ENCODE assay signal across 21 cellular contexts in the genomic region with DNA sequence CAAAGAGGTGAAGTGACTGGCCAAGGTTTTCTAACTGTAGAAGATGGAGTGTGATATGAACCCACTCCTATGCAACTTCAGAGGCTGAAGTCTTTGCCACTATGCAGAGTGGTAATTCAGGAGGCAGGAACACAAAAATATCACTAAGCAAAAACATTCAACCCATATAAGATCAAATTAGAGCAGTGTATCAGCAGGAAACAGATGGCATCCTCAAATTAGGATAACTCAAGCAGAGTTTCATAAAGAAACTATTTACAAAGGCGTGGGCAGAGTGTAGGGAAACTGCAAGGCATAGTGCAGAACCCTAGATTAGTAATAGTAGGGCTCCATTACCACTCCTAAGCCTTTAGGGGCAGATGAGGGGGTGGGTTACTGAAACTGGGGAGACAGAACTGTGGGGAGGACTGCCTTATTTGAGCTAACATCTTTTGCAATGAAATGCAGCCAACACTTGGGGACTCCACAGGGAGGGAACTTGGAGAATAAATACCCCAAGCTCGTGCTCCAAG.
DNase-seq lines count a peak whose midpoint lies in the region; ATAC-seq and FAIRE-seq lines count a peak whose summit lies in the region.
"Had no signal": no experiment of that assay in that cellular context is flagged by ENCODE, and none has a peak within 500 bp of the region (broad histone marks: within the 10 kb centered on the region; RNA-seq: fewer than 3 reads in every experiment).

No MANE protein-coding gene starts in this region.

- no peak overlapping the region for H3K27ac Mint-ChIP-seq in CD4-positive, alpha-beta memory T cell
- H3K27ac Mint-ChIP-seq: activated CD4-positive, alpha-beta T cell treated with anti-CD3 and anti-CD28 coated beads, Interleukin-2, amount 10 ng/mL, durations not matched to agents 7 days and 5 days had no signal

- H3K4me3 Mint-ChIP-seq in CD4-positive, alpha-beta memory T cell = no peak overlapping the region
- H3K4me3 Mint-ChIP-seq: activated CD4-positive, alpha-beta T cell treated with anti-CD3 and anti-CD28 coated beads, Interleukin-2, amount 10 ng/mL, durations not matched to agents 7 days and 5 days had no signal

- POLR2A ChIA-PET in CD4-positive, alpha-beta memory T cell (lab: Charles Lee; ENCODE audit: partially characterized antibody) = interaction anchor here (1.3 kb wide), 1 partner anchor 13 kb away, joined by 3 read pairs; no protein-coding TSS in a partner anchor

- H3K27ac ChIP-seq in CD4-positive, alpha-beta memory T cell (ENCODE audit: low read depth, low read length) = no peak overlapping the region
- H3K27ac ChIP-seq: lower lobe of right lung, upper lobe of left lung had no signal

- no peak for FAIRE-seq in frontal cortex (lab: Jason Lieb, UNC)
- FAIRE-seq: keratinocyte, small intestine had no signal

- peak; percentile 39 for ATAC-seq in GM19455 (IDR thresholded peaks at IDR 0.05; ENCODE audit: unreplicated experiment)
- ATAC-seq: lower lobe of right lung had no signal

- H3K36me3 ChIP-seq in CD4-positive, alpha-beta memory T cell (ENCODE audit: insufficient read depth, low read length) = no peaks in the 10 kb centered on the region
- H3K36me3 ChIP-seq: lower lobe of right lung, upper lobe of left lung had no signal

- DNase-seq in G401 (ENCODE audit: low spot score) (peak; percentile 51), Kasumi-1 (lab: John Stamatoyannopoulos, UW) (peak; percentile 15 to 18), dermis blood vessel endothelial cell (peak; percentile 47), NCI-H774 (lab: John Stamatoyannopoulos, UW) (no peak), MV-4-11 (lab: John Stamatoyannopoulos, UW) (no peak), frontal cortex (ENCODE audit: low spot score in 2 of 2) (no peak)
- no peak for DNase-seq in CD4-positive, alpha-beta memory T cell
- DNase-seq: activated CD4-positive, alpha-beta T cell treated with anti-CD3 and anti-CD28 coated beads, Interleukin-2, amount 10 ng/mL, durations not matched to agents 7 days and 5 days; activated CD8-positive, alpha-beta memory T cell treated with anti-CD3 and anti-CD28 coated beads, Interleukin-2, amount 50 U/mL, for 48 hours; activated naive CD4-positive, alpha-beta T cell; Calu3; foreskin fibroblast; lower lobe of right lung; NCI-H2081 treated with DMSO at 0.1 percent for 48 hours; NCI-H446 treated with DMSO at 0.1 percent for 48 hours; SK-N-SH; small intestine; stimulated activated CD4-positive, alpha-beta T cell treated with anti-CD3 and anti-CD28 coated beads, Interleukin-4, amount 100 ng/mL, for 24 hours; upper lobe of left lung had no signal

- H3K36me3 Mint-ChIP-seq in CD4-positive, alpha-beta memory T cell = no peaks in the 10 kb centered on the region

- H3K9me3 Mint-ChIP-seq in CD4-positive, alpha-beta memory T cell = no peaks in the 10 kb centered on the region
- H3K9me3 Mint-ChIP-seq: activated CD4-positive, alpha-beta T cell treated with anti-CD3 and anti-CD28 coated beads, Interleukin-2, amount 10 ng/mL, durations not matched to agents 7 days and 5 days had no signal

- in situ Hi-C loops in G401 (cut with HindIII; ENCODE audit: low sequenced_read_pairs) = no loop called here

- intact Hi-C loops in CD4-positive, alpha-beta memory T cell (cut with micrococcal nuclease) = no loop called here

- no peak overlapping the region for H3K4me3 ChIP-seq in CD4-positive, alpha-beta memory T cell (ENCODE audit: low read length in 2 of 2)
- H3K4me3 ChIP-seq: lower lobe of right lung, upper lobe of left lung had no signal

- no peaks in the 10 kb centered on the region for H3K27me3 ChIP-seq in CD4-positive, alpha-beta memory T cell (ENCODE audit: insufficient read depth, low read length)
- H3K27me3 ChIP-seq: upper lobe of left lung had no signal

- no peaks in the 10 kb centered on the region for H3K9me3 ChIP-seq in CD4-positive, alpha-beta memory T cell (ENCODE audit: control insufficient read depth in 1 of 2, low read length in 2 of 2)
- H3K9me3 ChIP-seq: lower lobe of right lung, SK-N-SH, upper lobe of left lung had no signal

- no peaks in the 10 kb centered on the region for H3K4me1 ChIP-seq in CD4-positive, alpha-beta memory T cell (ENCODE audit: insufficient read depth, low read length)
- H3K4me1 ChIP-seq: upper lobe of left lung had no signal

- CTCF ChIA-PET in CD4-positive, alpha-beta memory T cell (lab: Charles Lee; ENCODE audit: partially characterized antibody) = interaction anchor here (1.8 to 2.4 kb wide), 2 partner anchors 13 to 55 kb away, joined by 7 to 9 read pairs; no protein-coding TSS in a partner anchor

- H3K4me1 Mint-ChIP-seq in CD4-positive, alpha-beta memory T cell = peaks cover 0 to 4% (median 0%) of the 10 kb centered on the region in 4 donors
- H3K4me1 Mint-ChIP-seq: activated CD4-positive, alpha-beta T cell treated with anti-CD3 and anti-CD28 coated beads, Interleukin-2, amount 10 ng/mL, durations not matched to agents 7 days and 5 days had no signal

- H3K27me3 Mint-ChIP-seq in CD4-positive, alpha-beta memory T cell = no peaks in the 10 kb centered on the region
- H3K27me3 Mint-ChIP-seq: activated CD4-positive, alpha-beta T cell treated with anti-CD3 and anti-CD28 coated beads, Interleukin-2, amount 10 ng/mL, durations not matched to agents 7 days and 5 days had no signal

Comparison
In these comparisons a context has a peak if more than half of its experiments do, and no peak if none do; other contexts are left out.
1. DNase-seq: peak in G401 (single experiment), Kasumi-1 (2 of 2) and dermis blood vessel endothelial cell (single experiment); none in NCI-H774 (single experiment), CD4-positive, alpha-beta memory T cell (0 of 5), MV-4-11 (single experiment) and frontal cortex (0 of 2).